8 cellular contexts compared by ENCODE assay signal in the genomic region with DNA sequence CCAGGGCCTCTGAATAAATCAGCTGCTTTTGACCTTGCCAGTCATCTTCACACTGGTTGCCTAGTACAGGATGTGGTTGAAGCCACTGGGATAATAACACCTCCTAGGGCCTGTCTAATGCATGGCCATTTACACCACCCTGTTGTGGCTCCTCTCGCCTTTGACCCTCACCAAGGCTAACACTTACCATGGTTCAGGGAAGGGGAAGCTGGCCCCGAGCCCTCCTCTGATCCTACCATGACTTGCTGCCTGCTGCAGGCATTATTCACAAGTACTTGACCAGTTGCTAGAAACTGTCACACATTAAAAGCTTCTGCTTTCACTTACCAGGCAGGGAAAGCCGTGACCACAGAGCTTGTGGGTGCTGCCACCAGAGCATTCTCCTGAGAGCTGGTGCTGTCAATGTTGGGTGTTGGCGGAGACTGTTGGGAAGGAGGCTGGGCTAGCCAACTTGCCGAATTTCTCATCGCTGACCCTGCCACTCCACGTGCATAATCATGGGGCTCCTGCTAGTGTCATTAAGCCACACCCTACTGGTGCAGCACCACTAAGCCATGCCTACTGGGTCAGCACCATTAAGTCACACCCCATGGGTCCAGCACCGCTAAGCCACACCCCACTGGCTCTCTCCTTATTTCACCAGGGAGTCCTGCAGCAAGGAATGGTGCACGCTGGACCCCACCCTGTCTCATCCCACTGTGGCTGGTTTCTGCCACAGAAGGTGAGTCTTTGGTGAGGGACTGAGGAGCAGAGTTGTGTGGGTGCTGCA. TPM values are rescaled to one million over a fixed set of nuclear protein-coding genes. Genes with fewer than 3 reads are reported as not detected.
DNase-seq lines count a peak whose midpoint lies in the region; ATAC-seq, FAIRE-seq and TF ChIP-seq lines count a peak whose summit lies in the region.

No MANE protein-coding gene starts in this region.

- peaks cover 74% of the 10 kb centered on the region for H3K4me1 Mint-ChIP-seq in central memory CD8-positive, alpha-beta T cell
- H3K4me1 Mint-ChIP-seq in endodermal cell (peaks cover 34% of the 10 kb centered on the region), Caco-2 (ENCODE audit: low read depth, unreplicated experiment) (no peaks in the 10 kb centered on the region)

- H3K9ac ChIP-seq in MM.1S (ENCODE audit: low read length) (no peak overlapping the region), endodermal cell (ENCODE audit: extremely low read depth, low read length, poor library complexity, severe bottlenecking) (no peak overlapping the region)

- no peaks in the 10 kb centered on the region for H3K79me2 ChIP-seq in MM.1S (ENCODE audit: low read length)

- 92% methylated on average over 5 to 9 of the region's 9 CpGs for WGBS in endodermal cell (ENCODE audit: insufficient coverage in 1 of 2, insufficient read length in 1 of 2), 2 experiments
- 52 to 61% methylated on average over 9 of the region's 9 CpGs for WGBS in sigmoid colon, 2 donors

- H3K27me3 Mint-ChIP-seq in central memory CD8-positive, alpha-beta T cell = no peaks in the 10 kb centered on the region
- H3K27me3 Mint-ChIP-seq in endodermal cell (ENCODE audit: insufficient read depth) (no peaks in the 10 kb centered on the region), Caco-2 (ENCODE audit: insufficient read depth, unreplicated experiment) (no peaks in the 10 kb centered on the region)

- TF ChIP-seq POLR2A in GM12892 (IDR thresholded peaks at IDR 0.05; ENCODE audit: low read depth, low read length) (no peak), sigmoid colon (IDR thresholded peaks at IDR 0.05) (no peak)

- H3K4me2 ChIP-seq in MM.1S (ENCODE audit: low read depth, low read length) = no peak overlapping the region

- TF ChIP-seq EP300 in sigmoid colon (IDR thresholded peaks at IDR 0.05) = no peak

- peaks cover 6% of the 10 kb centered on the region for H3K36me3 Mint-ChIP-seq in central memory CD8-positive, alpha-beta T cell (ENCODE audit: insufficient read depth)
- no peaks in the 10 kb centered on the region for H3K36me3 Mint-ChIP-seq in endodermal cell (ENCODE audit: low read depth)
- peaks cover 4% of the 10 kb centered on the region for H3K36me3 Mint-ChIP-seq in Caco-2 (ENCODE audit: insufficient read depth, unreplicated experiment)

- H3K9me3 ChIP-seq in MM.1S (replicated peaks; ENCODE audit: insufficient read depth, low read length) (no peaks in the 10 kb centered on the region), endodermal cell (ENCODE audit: control insufficient read depth, low read length) (no peaks in the 10 kb centered on the region), sigmoid colon (no peaks in the 10 kb centered on the region), Caco-2 (no peaks in the 10 kb centered on the region)

- FAIRE-seq in GM12892 (lab: Jason Lieb, UNC) = peak; percentile 67

- H3K27me3 ChIP-seq in MM.1S (replicated peaks; ENCODE audit: insufficient read depth, low read length) (no peaks in the 10 kb centered on the region), endodermal cell (ENCODE audit: control insufficient read depth, insufficient read depth, low read length, poor library complexity, severe bottlenecking) (no peaks in the 10 kb centered on the region), sigmoid colon (no peaks in the 10 kb centered on the region), Caco-2 (replicated peaks; ENCODE audit: control insufficient read depth, insufficient read depth, low read length) (no peaks in the 10 kb centered on the region)

- H4K20me1 ChIP-seq in MM.1S (ENCODE audit: insufficient read depth, low read length) = no peaks in the 10 kb centered on the region

- H3K4me3 ChIP-seq in MM.1S (ENCODE audit: low read length) (no peak overlapping the region), endodermal cell (ENCODE audit: low read length) (no peak overlapping the region), sigmoid colon (no peak overlapping the region), Caco-2 (ENCODE audit: low read depth, low read length) (no peak overlapping the region)

- H3K27ac Mint-ChIP-seq in central memory CD8-positive, alpha-beta T cell (ENCODE audit: low read depth) = peak overlapping the region; percentile 22
- H3K27ac Mint-ChIP-seq in endodermal cell (no peak overlapping the region), Caco-2 (ENCODE audit: unreplicated experiment) (no peak overlapping the region)

- no peaks in the 10 kb centered on the region for H3K36me3 ChIP-seq in MM.1S (replicated peaks; ENCODE audit: insufficient read depth, low read length)
- H3K36me3 ChIP-seq in endodermal cell (ENCODE audit: control insufficient read depth, insufficient read depth, low read length) = no peaks in the 10 kb centered on the region
- H3K36me3 ChIP-seq in sigmoid colon = no peaks in the 10 kb centered on the region
- H3K36me3 ChIP-seq in Caco-2 (ENCODE audit: control insufficient read depth, insufficient read depth, low read length) = no peaks in the 10 kb centered on the region

- H3K4me1 ChIP-seq in MM.1S (ENCODE audit: low read length) = no peaks in the 10 kb centered on the region
- H3K4me1 ChIP-seq in endodermal cell (ENCODE audit: control insufficient read depth, insufficient read depth, low read length) = no peaks in the 10 kb centered on the region
- peaks cover 0 to 17% (median 15%) of the 10 kb centered on the region in 4 donors for H3K4me1 ChIP-seq in sigmoid colon
- H3K4me1 ChIP-seq in Caco-2 = no peaks in the 10 kb centered on the region

- CTCF ChIA-PET in Caco-2 (lab: Charles Lee) = no interaction called here

- TF ChIP-seq CTCF in MM.1S (IDR thresholded peaks at IDR 0.05; ENCODE audit: low read length) = no peak
- no peak for TF ChIP-seq CTCF in endodermal cell (conservative IDR thresholded peaks at IDR 0.05)
- no peak for TF ChIP-seq CTCF in sigmoid colon (IDR thresholded peaks at IDR 0.05)
- no peak for TF ChIP-seq CTCF in Caco-2 (IDR thresholded peaks at IDR 0.05; ENCODE audit: insufficient read depth in 1 of 2, low read depth in 1 of 2, low read length in 1 of 2, severe bottlenecking in 1 of 2, unreplicated experiment in 1 of 2)

- H3F3A ChIP-seq in MM.1S (ENCODE audit: insufficient read depth, low read length) = no peaks in the 10 kb centered on the region

- no peaks in the 10 kb centered on the region for H3K9me3 Mint-ChIP-seq in central memory CD8-positive, alpha-beta T cell
- H3K9me3 Mint-ChIP-seq in endodermal cell (peaks cover 2% of the 10 kb centered on the region), Caco-2 (ENCODE audit: unreplicated experiment) (no peaks in the 10 kb centered on the region)

- peak overlapping the region; percentile 46 for H3K4me3 Mint-ChIP-seq in central memory CD8-positive, alpha-beta T cell
- no peak overlapping the region for H3K4me3 Mint-ChIP-seq in endodermal cell
- no peak overlapping the region for H3K4me3 Mint-ChIP-seq in Caco-2 (ENCODE audit: unreplicated experiment)

- intact Hi-C loops in sigmoid colon (cut with DNase I) (no loop called here), Caco-2 (cut with micrococcal nuclease; ENCODE audit: unreplicated experiment) (loop anchor here (10.0 kb wide), 1 partner anchor 147 kb away; no protein-coding TSS in a partner anchor)

- BruUV-seq in Caco-2 (replicated peaks; lab: Mats Ljungman, UMichigan) = no TSS peak

- no peak overlapping the region for H3K27ac ChIP-seq in MM.1S (ENCODE audit: low read length)
- H3K27ac ChIP-seq in endodermal cell (ENCODE audit: low read depth, low read length) = no peak overlapping the region
- H3K27ac ChIP-seq in sigmoid colon = no peak overlapping the region

- no peaks in the 10 kb centered on the region for H3K9me2 ChIP-seq in MM.1S (replicated peaks; ENCODE audit: insufficient read depth, low read length)

- H2AFZ ChIP-seq in MM.1S (ENCODE audit: low read length) = no peak overlapping the region

- POLR2A ChIA-PET in Caco-2 (lab: Charles Lee) = no interaction called here

- ATAC-seq in GM21526 (IDR thresholded peaks at IDR 0.05; ENCODE audit: low FRiP score, unreplicated experiment) = peak; percentile 47
- ATAC-seq in central memory CD8-positive, alpha-beta T cell (replicated peaks; ENCODE audit: extremely low read depth, poor library complexity, severe bottlenecking) = peak; percentile 46

- no peak for DNase-seq in GM12892 (ENCODE audit: insufficient read length)
- peak; percentile 9 for DNase-seq in MM.1S
- peak in 1 of 2 donors; percentile 47 for DNase-seq in central memory CD8-positive, alpha-beta T cell (ENCODE audit: low spot score in 2 of 2)
- DNase-seq in endodermal cell = no peak
- DNase-seq in OCI-M2 (lab: John Stamatoyannopoulos, UW; ENCODE audit: unreplicated experiment) = no peak
- no peak for DNase-seq in sigmoid colon
- DNase-seq in Caco-2 = no peak

RNA-seq across cellular contexts. Expression of gene TTC39C, which starts 47.0 kb away (rescaled TPM):
- 83.9 TPM for polyA plus RNA-seq in GM12892 (2012; ENCODE audit: missing spikeins)
- 10 to 100 TPM; 14.0 to 19.7 TPM for total RNA-seq in endodermal cell
- polyA plus RNA-seq in endodermal cell (2013, experiment 1 of 2) = 15.0 TPM
- polyA plus RNA-seq in endodermal cell (2013, experiment 2 of 2) = 11.7 TPM
- 10 to 100 TPM; 27.0 to 36.9 (median 30.0) TPM for total RNA-seq in sigmoid colon
- 10 to 100 TPM in 1 of 3 donors, 1 to 10 TPM in 2; 2.3 to 10.3 (median 6.6) TPM for polyA plus RNA-seq in sigmoid colon
- total RNA-seq in Caco-2 (2022) = 9.1 and 9.3 TPM in 2 replicates
